In the genomic region with DNA sequence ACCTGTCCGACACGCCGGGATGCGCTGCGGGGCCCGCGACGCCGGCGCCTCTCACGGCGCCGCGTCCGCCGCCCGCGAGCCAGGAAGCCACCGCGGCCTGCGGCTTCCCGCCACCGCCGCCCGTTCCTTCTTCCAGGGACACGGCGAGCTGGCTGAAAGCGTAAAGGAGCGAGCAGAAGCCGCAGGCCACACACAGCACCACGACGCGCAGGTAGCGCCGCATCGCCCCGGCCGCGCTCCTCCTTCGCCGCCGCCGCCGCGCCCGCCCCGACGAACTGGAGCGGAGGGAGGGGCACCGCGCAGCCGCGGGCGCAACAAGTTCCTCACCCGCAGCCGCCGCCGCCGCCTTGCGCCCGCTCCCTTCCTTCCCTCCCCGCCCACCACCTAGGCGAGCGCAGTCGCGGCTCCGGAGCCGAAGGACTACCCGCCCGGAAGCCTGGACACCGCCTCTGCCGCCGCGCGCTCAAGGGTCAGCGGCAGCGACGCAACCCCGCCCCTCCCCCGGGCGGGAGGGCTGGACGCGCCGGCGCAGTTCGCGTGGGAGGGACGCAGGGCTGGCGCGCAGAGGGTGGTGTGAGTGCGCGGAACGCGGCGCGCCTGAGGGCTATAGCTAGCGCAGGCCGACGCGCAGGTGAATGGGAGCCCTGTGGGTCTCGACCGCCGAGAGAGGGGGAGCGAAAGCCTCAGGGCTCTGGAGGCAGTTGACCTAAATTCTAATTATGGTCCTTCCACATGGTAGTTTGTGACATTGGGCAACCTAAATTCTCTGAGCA, we compare ENCODE assay signal across 8 cellular contexts. TPM values are rescaled to one million over a fixed set of nuclear protein-coding genes. Genes with fewer than 3 reads are reported as not detected.
DNase-seq lines count a peak whose midpoint lies in the region; ATAC-seq and TF ChIP-seq lines count a peak whose summit lies in the region.

Gene GXYLT1 (minus strand): TSS at position 451 of the 773 bp plus-strand sequence. CDS start 228 bp downstream, at position 223.

- peaks cover 26% of the 10 kb centered on the region for H3K79me2 ChIP-seq in fibroblast of lung (ENCODE audit: control insufficient read depth, insufficient read depth, low read length)

- peak; percentile 84 for DNase-seq in DMS79 treated with DMSO at 0.1 percent for 48 hours (lab: John Stamatoyannopoulos, UW)
- DNase-seq in RKO (ENCODE audit: low spot score): peak; percentile 94
- DNase-seq in activated T-helper 1 cell treated with anti-CD3 and anti-CD28 coated beads, Interleukin-2, amount 50 U/mL, for 16 hours (ENCODE audit: low read depth in 1 of 2, low spot score in 1 of 2): peak; percentile 52 to 72
- DNase-seq in fibroblast of lung (ENCODE audit: low read depth in 2 of 2): peak; percentile 92 to 95
- DNase-seq in naive thymus-derived CD8-positive, alpha-beta T cell: peak; percentile 56 to 84 (median 74)
- DNase-seq in stimulated activated naive B cell treated with anti-CD40 and anti-IgM and Interleukin-4, amounts not matched to agents 10 μg/mL and 1 μg/mL and 100 μg/mL, for 72 hours: peak; percentile 87

- ATAC-seq in GM21786 (IDR thresholded peaks at IDR 0.05; ENCODE audit: unreplicated experiment): peak; percentile 86
- ATAC-seq in naive thymus-derived CD8-positive, alpha-beta T cell: peak; percentile 81 to 88
- peak; percentile 93 to 95 for ATAC-seq in stimulated activated naive B cell treated with anti-CD40 and anti-IgM and Interleukin-4, amounts not matched to agents 10 μg/mL and 1 μg/mL and 100 μg/mL, for 72 hours (replicated peaks)

- H3K36me3 ChIP-seq in KOPT-K1 (ENCODE audit: insufficient read depth, low read length) (no peaks in the 10 kb centered on the region), fibroblast of lung (ENCODE audit: control insufficient read depth, insufficient read depth, low read length) (no peaks in the 10 kb centered on the region)

- POLR2A ChIA-PET in naive thymus-derived CD8-positive, alpha-beta T cell (lab: Charles Lee): interaction anchor here (0.8 to 1.9 kb wide), 3 partner anchors 47 to 94 kb away, joined by 3 to 9 read pairs (median 3); partner anchors contain the start of gene YAF2

- no peaks in the 10 kb centered on the region for H3K9me3 Mint-ChIP-seq in naive thymus-derived CD8-positive, alpha-beta T cell
- no peaks in the 10 kb centered on the region for H3K9me3 Mint-ChIP-seq in stimulated activated naive B cell treated with anti-CD40 and anti-IgM and Interleukin-4, amounts not matched to agents 10 μg/mL and 1 μg/mL and 100 μg/mL, for 72 hours

- peaks cover 24 to 42% (median 40%) of the 10 kb centered on the region in 4 donors for H3K4me1 Mint-ChIP-seq in naive thymus-derived CD8-positive, alpha-beta T cell
- peaks cover 20 to 38% of the 10 kb centered on the region in 2 donors for H3K4me1 Mint-ChIP-seq in stimulated activated naive B cell treated with anti-CD40 and anti-IgM and Interleukin-4, amounts not matched to agents 10 μg/mL and 1 μg/mL and 100 μg/mL, for 72 hours

- peak within 1 kb of the TSS; percentile 92 for H2AFZ ChIP-seq in fibroblast of lung (ENCODE audit: low read length)

- no peaks in the 10 kb centered on the region for H3K27me3 ChIP-seq in fibroblast of lung (ENCODE audit: control insufficient read depth, insufficient read depth, low read length)

- H3K4me3 ChIP-seq in fibroblast of lung (replicated peaks in 1 of 4; ENCODE audit: control extremely low read depth in 1 of 4, insufficient read depth in 1 of 4, low read depth in 3 of 4, low read length in 4 of 4): peak within 1 kb of the TSS; percentile 69 to 92 (median 74)

- peak within 1 kb of the TSS; percentile 97 for H3K4me2 ChIP-seq in fibroblast of lung (ENCODE audit: extremely low read depth, insufficient read depth, low read length)

- H3K36me3 Mint-ChIP-seq in naive thymus-derived CD8-positive, alpha-beta T cell: no peaks in the 10 kb centered on the region
- H3K36me3 Mint-ChIP-seq in stimulated activated naive B cell treated with anti-CD40 and anti-IgM and Interleukin-4, amounts not matched to agents 10 μg/mL and 1 μg/mL and 100 μg/mL, for 72 hours: no peaks in the 10 kb centered on the region

- peak within 1 kb of the TSS; percentile 86 to 98 (median 96) for H3K4me3 Mint-ChIP-seq in naive thymus-derived CD8-positive, alpha-beta T cell
- peak within 1 kb of the TSS; percentile 94 to 95 for H3K4me3 Mint-ChIP-seq in stimulated activated naive B cell treated with anti-CD40 and anti-IgM and Interleukin-4, amounts not matched to agents 10 μg/mL and 1 μg/mL and 100 μg/mL, for 72 hours

- H3K27ac Mint-ChIP-seq in naive thymus-derived CD8-positive, alpha-beta T cell: peak within 1 kb of the TSS; percentile 86 to 95 (median 91)
- peak within 1 kb of the TSS; percentile 93 for H3K27ac Mint-ChIP-seq in stimulated activated naive B cell treated with anti-CD40 and anti-IgM and Interleukin-4, amounts not matched to agents 10 μg/mL and 1 μg/mL and 100 μg/mL, for 72 hours

- H4K20me1 ChIP-seq in fibroblast of lung (ENCODE audit: control insufficient read depth, extremely low read depth, insufficient read depth, low read length): no peaks in the 10 kb centered on the region

- TF ChIP-seq CTCF in fibroblast of lung (conservative IDR thresholded peaks at IDR 0.05 in 1 of 2, IDR thresholded peaks at IDR 0.05 in 1 of 2; ENCODE audit: low read depth in 1 of 2, low read length in 2 of 2): no peak

- H3K27ac ChIP-seq in KOPT-K1 (ENCODE audit: low read depth, low read length, poor library complexity, severe bottlenecking): peak within 1 kb of the TSS; percentile 56
- peak within 1 kb of the TSS; percentile 46 for H3K27ac ChIP-seq in fibroblast of lung (ENCODE audit: insufficient read depth, low read length)

- H3K9me3 ChIP-seq in KOPT-K1 (ENCODE audit: insufficient read depth, low read length, poor library complexity, severe bottlenecking) (no peaks in the 10 kb centered on the region), fibroblast of lung (ENCODE audit: control insufficient read depth, insufficient read depth, low read depth, low read length) (no peaks in the 10 kb centered on the region)

- peak within 1 kb of the TSS; percentile 62 for H3K9ac ChIP-seq in fibroblast of lung (ENCODE audit: insufficient read depth, low read length)

- H3K27me3 Mint-ChIP-seq in naive thymus-derived CD8-positive, alpha-beta T cell: no peaks in the 10 kb centered on the region
- H3K27me3 Mint-ChIP-seq in stimulated activated naive B cell treated with anti-CD40 and anti-IgM and Interleukin-4, amounts not matched to agents 10 μg/mL and 1 μg/mL and 100 μg/mL, for 72 hours: no peaks in the 10 kb centered on the region

- peaks cover 3% of the 10 kb centered on the region for H3K4me1 ChIP-seq in fibroblast of lung (ENCODE audit: control insufficient read depth, extremely low read depth, insufficient read depth, low read length)

RNA-seq across cellular contexts. Expression of gene GXYLT1, which starts in this region (rescaled TPM):
- 10.5 and 10.7 TPM in 2 replicates for total RNA-seq in fibroblast of lung
- 14.6 and 14.8 TPM in 2 replicates for polyA plus RNA-seq in fibroblast of lung
- 8.4 TPM in 2 replicates for polyA plus RNA-seq in fibroblast of lung (2012)
- 0.12 and 0.48 TPM in 2 replicates for polyA minus RNA-seq in fibroblast of lung (ENCODE audit: low replicate concordance)
- total RNA-seq in naive thymus-derived CD8-positive, alpha-beta T cell: 10 to 100 TPM in 1 of 2 experiments, 1 to 10 TPM in 1; 9.9 to 10.8 TPM
- polyA plus RNA-seq in naive thymus-derived CD8-positive, alpha-beta T cell: 1 to 10 TPM; 1.6 to 2.6 (median 1.9) TPM

Comparison
In these comparisons a context has a peak if more than half of its experiments do, and no peak if none do; other contexts are left out.
1. Peak in every context shown above with its lines: DNase-seq, ATAC-seq, H3K4me3 ChIP-seq and H3K27ac ChIP-seq.